13 cellular contexts compared by ENCODE assay signal in genomic region chr5:108634251-108634950, GRCh38.
DNase-seq lines count a peak whose midpoint lies in the region; ATAC-seq and TF ChIP-seq lines count a peak whose summit lies in the region.
"Had no signal": no experiment of that assay in that cellular context is flagged by ENCODE, and none has a peak within 500 bp of the region (broad histone marks: within the 10 kb centered on the region; RNA-seq: fewer than 3 reads in every experiment).

No MANE protein-coding gene starts in this region.

- H3K36me3 ChIP-seq in neuronal stem cell (replicated peaks in 1 of 2; ENCODE audit: control insufficient read depth in 2 of 2, insufficient read depth in 2 of 2, low read length in 2 of 2) = no peaks in the 10 kb centered on the region
- H3K36me3 ChIP-seq: uterus had no signal

- no peak overlapping the region for H3K27ac ChIP-seq in neuronal stem cell (replicated peaks; ENCODE audit: low read length)
- H3K27ac ChIP-seq: uterus had no signal

- no peak overlapping the region for H2BK12ac ChIP-seq in neuronal stem cell (ENCODE audit: low read length)

- no peak overlapping the region for H3K4me2 ChIP-seq in neuronal stem cell (ENCODE audit: insufficient read depth, low read length, poor library complexity, severe bottlenecking)

- no peak overlapping the region for H2BK15ac ChIP-seq in neuronal stem cell (ENCODE audit: low read length)

- no peaks in the 10 kb centered on the region for H3K79me1 ChIP-seq in neuronal stem cell (ENCODE audit: low read depth, low read length)

- no CpG with 5 or more reads among the region's 1 CpG for WGBS in neuronal stem cell (ENCODE audit: extremely low coverage in 2 of 2, insufficient read length in 2 of 2, insufficient replicate concordance in 1 of 2), 2 donors

- no peak overlapping the region for H3K4ac ChIP-seq in neuronal stem cell (ENCODE audit: low read length)

- H2BK5ac ChIP-seq in neuronal stem cell (ENCODE audit: low read length) = no peak overlapping the region

- DNase-seq in GM13977 (ENCODE audit: low spot score) = peak; percentile 31
- DNase-seq in HUDEP-2 (lab: John Stamatoyannopoulos, UW; ENCODE audit: unreplicated experiment in 76 of 76) = no peak
- no peak for DNase-seq in NCI-H524 (lab: John Stamatoyannopoulos, UW)
- no peak for DNase-seq in neuronal stem cell (ENCODE audit: low spot score)
- DNase-seq in central memory CD4-positive, alpha-beta T cell = no peak
- DNase-seq: activated CD8-positive, alpha-beta T cell treated with anti-CD3 and anti-CD28 coated beads for 36 hours; activated naive CD4-positive, alpha-beta T cell treated with anti-CD3 and anti-CD28 coated beads for 36 hours; NCI-H446 treated with DMSO at 0.1 percent for 48 hours; uterus had no signal

- no peak overlapping the region for H2AFZ ChIP-seq in neuronal stem cell (ENCODE audit: low read length)

- no peaks in the 10 kb centered on the region for H3K4me1 ChIP-seq in neuronal stem cell (ENCODE audit: control insufficient read depth in 2 of 2, insufficient read depth in 1 of 2, low read depth in 1 of 2, low read length in 2 of 2)
- H3K4me1 ChIP-seq: uterus had no signal

- no peak overlapping the region for H3K9ac ChIP-seq in neuronal stem cell (ENCODE audit: low read depth, low read length, poor library complexity)

- ATAC-seq in GM21360 (IDR thresholded peaks at IDR 0.05; ENCODE audit: unreplicated experiment) (peak; percentile 48), HG02870 (IDR thresholded peaks at IDR 0.05; ENCODE audit: unreplicated experiment) (peak; percentile 48), SK-N-SH treated with all-trans-retinoic acid at 6 μM for 48 hours (no peak)
- ATAC-seq: activated CD8-positive, alpha-beta T cell treated with anti-CD3 and anti-CD28 coated beads for 36 hours had no signal

- H3K9me3 ChIP-seq in neuronal stem cell (replicated peaks in 1 of 2; ENCODE audit: control insufficient read depth in 2 of 2, insufficient read depth in 1 of 2, low read depth in 1 of 2, low read length in 2 of 2) = no peaks in the 10 kb centered on the region
- H3K9me3 ChIP-seq: uterus had no signal

- TF ChIP-seq CTCF in GM13977 (IDR thresholded peaks at IDR 0.05; ENCODE audit: extremely low read depth, insufficient read depth, missing control alignments) = no peak

- no peak overlapping the region for H4K8ac ChIP-seq in neuronal stem cell (ENCODE audit: low read depth, low read length)

- no peak overlapping the region for H2BK120ac ChIP-seq in neuronal stem cell (ENCODE audit: low read depth, low read length)

- H3K14ac ChIP-seq in neuronal stem cell (ENCODE audit: low read length) = no peak overlapping the region

- no peaks in the 10 kb centered on the region for H3K27me3 ChIP-seq in neuronal stem cell (ENCODE audit: control insufficient read depth in 3 of 3, insufficient read depth in 3 of 3, low read depth in 1 of 3, low read length in 3 of 3)
- H3K27me3 ChIP-seq: uterus had no signal

- H4K91ac ChIP-seq in neuronal stem cell (ENCODE audit: low read depth, low read length, poor library complexity) = no peak overlapping the region

- H3K23ac ChIP-seq in neuronal stem cell (ENCODE audit: low read depth, low read length, poor library complexity) = no peak overlapping the region

- H2AK5ac ChIP-seq in neuronal stem cell (ENCODE audit: low read depth, low read length) = no peak overlapping the region

- in situ Hi-C loops in GM13977 (cut with MboI; ENCODE audit: low pct_unique_long_range_greater_than_20kb, low sequenced_read_pairs, unreplicated experiment) = no loop called here

- H3K18ac ChIP-seq in neuronal stem cell (ENCODE audit: low read length) = no peak overlapping the region

- H3K4me3 ChIP-seq in neuronal stem cell (ENCODE audit: low read length in 2 of 2) = no peak overlapping the region
- H3K4me3 ChIP-seq: lung, uterus had no signal

TF ChIP-seq in SK-N-SH treated with all-trans-retinoic acid at 6 μM for 48 hours, 23 proteins besides CTCF, POLR2A, EP300 and RAD21:
- TF ChIP-seq SNAI2 (CRISPR knock-in tag; IDR thresholded peaks at IDR 0.05) (0 out of 2 replicates have a peak, but pooled peaks have one; percentile 11), CSDC2 (CRISPR knock-in tag; IDR thresholded peaks at IDR 0.05) (no peak)
TF ChIP-seq in SK-N-SH treated with all-trans-retinoic acid at 6 μM for 48 hours: peak in this region for 1.
